In the genomic region with DNA sequence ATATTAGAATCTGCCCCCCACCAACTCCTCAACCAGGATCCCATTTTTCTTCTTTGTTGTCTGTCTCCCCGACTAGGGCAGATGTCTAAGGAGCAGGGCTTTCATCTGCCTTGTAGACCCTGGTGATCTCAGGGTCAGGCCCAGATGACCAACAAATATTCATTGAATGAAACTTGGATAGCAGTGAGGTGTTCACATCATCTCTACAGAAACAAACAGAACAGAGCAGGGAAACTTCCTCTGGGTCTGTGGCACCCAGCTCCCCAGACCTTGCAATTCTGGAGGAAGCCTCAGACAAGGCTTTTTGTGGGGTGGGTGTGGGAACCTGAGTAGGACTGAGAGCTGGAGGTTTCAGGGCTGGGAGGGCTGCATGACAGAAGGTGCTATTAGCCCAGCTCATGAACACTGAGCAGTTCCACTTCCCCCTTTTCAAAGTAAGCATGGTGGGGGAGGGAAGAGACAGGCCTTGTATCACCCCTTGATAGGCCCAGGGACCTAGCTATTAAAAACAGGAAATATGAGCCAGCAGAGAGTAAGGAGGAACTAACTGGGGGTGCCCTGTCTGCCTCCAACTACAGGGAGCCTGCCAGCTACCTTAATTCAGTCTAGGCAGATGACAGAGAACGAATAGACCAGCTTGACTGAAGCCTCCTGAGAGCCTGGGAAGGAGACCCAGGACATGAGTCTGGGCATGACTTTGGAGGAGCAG, we compare ENCODE assay signal across 8 cellular contexts. TPM values are rescaled to one million over a fixed set of nuclear protein-coding genes. Genes with fewer than 3 reads are reported as not detected.
DNase-seq lines count a peak whose midpoint lies in the region; ATAC-seq and TF ChIP-seq lines count a peak whose summit lies in the region.

No MANE protein-coding gene starts in this region.

- no peaks in the 10 kb centered on the region for H3K27me3 ChIP-seq in KMS-11 (ENCODE audit: insufficient read depth, low read depth)

- no peaks in the 10 kb centered on the region for H3K27me3 Mint-ChIP-seq in activated CD4-positive, alpha-beta T cell treated with anti-CD3 and anti-CD28 coated beads, Interleukin-2, amount 10 ng/mL, durations not matched to agents 24 days and 14 days
- H3K27me3 Mint-ChIP-seq in activated naive CD8-positive, alpha-beta T cell treated with anti-CD3 and anti-CD28 coated beads, Interleukin-2, amount 10 ng/mL, durations not matched to agents 7 days and 5 days: no peaks in the 10 kb centered on the region

- DNase-seq in activated CD4-positive, alpha-beta T cell treated with anti-CD3 and anti-CD28 coated beads, Interleukin-2, amount 10 ng/mL, durations not matched to agents 24 days and 14 days: no peak
- no peak for DNase-seq in activated CD4-positive, alpha-beta T cell treated with anti-CD3 and anti-CD28 coated beads for 4 hours
- no peak for DNase-seq in activated naive CD8-positive, alpha-beta T cell treated with anti-CD3 and anti-CD28 coated beads, Interleukin-2, amount 10 ng/mL, durations not matched to agents 7 days and 5 days
- no peak for DNase-seq in omental fat pad (ENCODE audit: low spot score)
- no peak for DNase-seq in NK-92 treated with Interleukin-12 subunit alpha and Interleukin-12 subunit beta, amount 100 ng/mL, for 24 hours (lab: John Stamatoyannopoulos, UW)
- no peak for DNase-seq in HPDE6-E6E7 (ENCODE audit: extremely low spot score)

- peaks cover 34% of the 10 kb centered on the region for H3K4me1 ChIP-seq in KMS-11 (ENCODE audit: low read depth, poor library complexity, severe bottlenecking)

- H3K27ac ChIP-seq in KMS-11: peak overlapping the region; percentile 45

- no peaks in the 10 kb centered on the region for H3K36me3 Mint-ChIP-seq in activated CD4-positive, alpha-beta T cell treated with anti-CD3 and anti-CD28 coated beads, Interleukin-2, amount 10 ng/mL, durations not matched to agents 24 days and 14 days (ENCODE audit: low read depth)
- no peaks in the 10 kb centered on the region for H3K36me3 Mint-ChIP-seq in activated naive CD8-positive, alpha-beta T cell treated with anti-CD3 and anti-CD28 coated beads, Interleukin-2, amount 10 ng/mL, durations not matched to agents 7 days and 5 days

- H3K4me2 ChIP-seq in KMS-11: peak overlapping the region; percentile 67

- no peaks in the 10 kb centered on the region for H3K79me2 ChIP-seq in KMS-11 (ENCODE audit: insufficient read depth, low read depth)

- peak overlapping the region; percentile 76 for H3K27ac Mint-ChIP-seq in activated CD4-positive, alpha-beta T cell treated with anti-CD3 and anti-CD28 coated beads, Interleukin-2, amount 10 ng/mL, durations not matched to agents 24 days and 14 days
- peak overlapping the region; percentile 87 for H3K27ac Mint-ChIP-seq in activated naive CD8-positive, alpha-beta T cell treated with anti-CD3 and anti-CD28 coated beads, Interleukin-2, amount 10 ng/mL, durations not matched to agents 7 days and 5 days

- H3K36me3 ChIP-seq in KMS-11 (ENCODE audit: insufficient read depth): no peaks in the 10 kb centered on the region

- H4K20me1 ChIP-seq in KMS-11 (ENCODE audit: insufficient read depth): no peaks in the 10 kb centered on the region

- H3K9ac ChIP-seq in KMS-11: 0 out of 2 replicates have a peak overlapping the region, but pooled peaks have one; percentile 3

- intact Hi-C loops in activated CD4-positive, alpha-beta T cell treated with anti-CD3 and anti-CD28 coated beads, Interleukin-2, amount 10 ng/mL, durations not matched to agents 24 days and 14 days (cut with micrococcal nuclease): loop anchor here (1.0 to 5.0 kb wide), 3 partner anchors 37 to 86 kb away; partner anchors contain the start of gene TOP1

- peak overlapping the region; percentile 65 for H2AFZ ChIP-seq in KMS-11 (ENCODE audit: low read depth)

- POLR2A ChIA-PET in activated naive CD8-positive, alpha-beta T cell treated with anti-CD3 and anti-CD28 coated beads, Interleukin-2, amount 10 ng/mL, durations not matched to agents 7 days and 5 days (lab: Charles Lee): interaction anchor here (0.5 to 4.3 kb wide), 19 partner anchors 9 to 347 kb away, joined by 3 to 55 read pairs (median 4); partner anchors contain the start of gene TOP1

- peaks cover 28% of the 10 kb centered on the region for H3K4me1 Mint-ChIP-seq in activated CD4-positive, alpha-beta T cell treated with anti-CD3 and anti-CD28 coated beads, Interleukin-2, amount 10 ng/mL, durations not matched to agents 24 days and 14 days
- H3K4me1 Mint-ChIP-seq in activated naive CD8-positive, alpha-beta T cell treated with anti-CD3 and anti-CD28 coated beads, Interleukin-2, amount 10 ng/mL, durations not matched to agents 7 days and 5 days: peaks cover 44% of the 10 kb centered on the region

- ATAC-seq in GM21737 (IDR thresholded peaks at IDR 0.05; ENCODE audit: unreplicated experiment) (peak; percentile 93), omental fat pad (ENCODE audit: low FRiP score) (peak; percentile 44)
- ATAC-seq in activated naive CD8-positive, alpha-beta T cell treated with anti-CD3 and anti-CD28 coated beads, Interleukin-2, amount 10 ng/mL, durations not matched to agents 7 days and 5 days (ENCODE audit: low read depth): peak; percentile 72

- no peak overlapping the region for H3K4me3 ChIP-seq in KMS-11 (IDR thresholded peaks at IDR 0.05; ENCODE audit: insufficient read depth, low read depth, low read length)

- H3K4me3 Mint-ChIP-seq in activated CD4-positive, alpha-beta T cell treated with anti-CD3 and anti-CD28 coated beads, Interleukin-2, amount 10 ng/mL, durations not matched to agents 24 days and 14 days: peak overlapping the region; percentile 53
- peak overlapping the region; percentile 71 for H3K4me3 Mint-ChIP-seq in activated naive CD8-positive, alpha-beta T cell treated with anti-CD3 and anti-CD28 coated beads, Interleukin-2, amount 10 ng/mL, durations not matched to agents 7 days and 5 days

- TF ChIP-seq CTCF in KMS-11 (conservative IDR thresholded peaks at IDR 0.05; ENCODE audit: low read depth, low read length) (no peak), omental fat pad (IDR thresholded peaks at IDR 0.05) (no peak)

- H3K9me3 Mint-ChIP-seq in activated CD4-positive, alpha-beta T cell treated with anti-CD3 and anti-CD28 coated beads, Interleukin-2, amount 10 ng/mL, durations not matched to agents 24 days and 14 days: no peaks in the 10 kb centered on the region
- no peaks in the 10 kb centered on the region for H3K9me3 Mint-ChIP-seq in activated naive CD8-positive, alpha-beta T cell treated with anti-CD3 and anti-CD28 coated beads, Interleukin-2, amount 10 ng/mL, durations not matched to agents 7 days and 5 days

RNA-seq across cellular contexts. Expression of gene TOP1, which starts 37.3 kb away (rescaled TPM):
- total RNA-seq in activated CD4-positive, alpha-beta T cell treated with anti-CD3 and anti-CD28 coated beads, Interleukin-2, amount 10 ng/mL, durations not matched to agents 24 days and 14 days: 117 TPM in 2 replicates
- total RNA-seq in activated naive CD8-positive, alpha-beta T cell treated with anti-CD3 and anti-CD28 coated beads, Interleukin-2, amount 10 ng/mL, durations not matched to agents 7 days and 5 days: 10 to 100 TPM; 72.6 to 75.2 TPM
- total RNA-seq in omental fat pad: 10 to 100 TPM; 27.6 to 70.6 (median 40.4) TPM
